18 cellular contexts compared by ENCODE assay signal in genomic region chr13:48596128-48596429, GRCh38. TPM values are rescaled to one million over a fixed set of nuclear protein-coding genes. Genes with fewer than 3 reads are reported as not detected.
DNase-seq lines count a peak whose midpoint lies in the region; ATAC-seq, FAIRE-seq and TF ChIP-seq lines count a peak whose summit lies in the region.
"Had no signal": no experiment of that assay in that cellular context is flagged by ENCODE, and none has a peak within 500 bp of the region (broad histone marks: within the 10 kb centered on the region; RNA-seq: fewer than 3 reads in every experiment).

No MANE protein-coding gene starts in this region.

- no TSS peak for BruUV-seq in Calu3 (replicated peaks; lab: Mats Ljungman, UMichigan)

- no peak overlapping the region for H3K4me3 Mint-ChIP-seq in Calu3 (ENCODE audit: low read depth, unreplicated experiment)
- no peak overlapping the region for H3K4me3 Mint-ChIP-seq in astrocyte (ENCODE audit: unreplicated experiment)
- no peak overlapping the region for H3K4me3 Mint-ChIP-seq in natural killer cell
- H3K4me3 Mint-ChIP-seq: CD8-positive, alpha-beta T cell; H9 had no signal

- no peak for ATAC-seq in natural killer cell

- TF ChIP-seq EP300 in esophagus muscularis mucosa (IDR thresholded peaks at IDR 0.05) = no peak

- no peak overlapping the region for H3K4me3 ChIP-seq in astrocyte (ENCODE audit: insufficient read depth, low read depth, low read length)
- no peak overlapping the region for H3K4me3 ChIP-seq in esophagus muscularis mucosa
- H3K4me3 ChIP-seq: BLaER1 treated with 17β-estradiol and CSF1 and Interleukin-3, amounts not matched to agents 10 nM and 100 nM had no signal

- CTCF ChIA-PET in Calu3 (lab: Charles Lee) = interaction anchor here (1.6 to 2.0 kb wide), 2 partner anchors 51 to 173 kb away, joined by 3 to 7 read pairs; no protein-coding TSS in a partner anchor

- H3K4me1 ChIP-seq in astrocyte (ENCODE audit: insufficient read depth, low read length) = peaks cover 10% of the 10 kb centered on the region
- peaks cover 0 to 3% (median 3%) of the 10 kb centered on the region in 4 donors for H3K4me1 ChIP-seq in esophagus muscularis mucosa

- H3K27ac ChIP-seq in astrocyte (ENCODE audit: low read depth, low read length) (no peak overlapping the region), esophagus muscularis mucosa (replicated peaks in 1 of 4) (no peak overlapping the region)

- H3K4me1 Mint-ChIP-seq in Calu3 (ENCODE audit: low read depth, unreplicated experiment) = peaks cover 62% of the 10 kb centered on the region
- H3K4me1 Mint-ChIP-seq in astrocyte (ENCODE audit: low read depth, unreplicated experiment) = peaks cover 38% of the 10 kb centered on the region
- H3K4me1 Mint-ChIP-seq in natural killer cell = no peaks in the 10 kb centered on the region

- H3K9me3 Mint-ChIP-seq in Calu3 (ENCODE audit: low read depth, unreplicated experiment) (peaks cover 3% of the 10 kb centered on the region), astrocyte (ENCODE audit: unreplicated experiment) (peaks cover 11% of the 10 kb centered on the region), natural killer cell (no peaks in the 10 kb centered on the region)
- H3K9me3 Mint-ChIP-seq: CD8-positive, alpha-beta T cell had no signal

- no peaks in the 10 kb centered on the region for H4K20me1 ChIP-seq in astrocyte (ENCODE audit: insufficient read depth, low read length)
- H4K20me1 ChIP-seq: BLaER1 treated with 17β-estradiol and CSF1 and Interleukin-3, amounts not matched to agents 10 nM and 100 nM had no signal

- no peak for TF ChIP-seq CTCF in Calu3 (IDR thresholded peaks at IDR 0.05; ENCODE audit: unreplicated experiment)
- TF ChIP-seq CTCF in astrocyte (IDR thresholded peaks at IDR 0.05; ENCODE audit: insufficient read depth, low read depth, low read length) = no peak
- no peak for TF ChIP-seq CTCF in esophagus muscularis mucosa (IDR thresholded peaks at IDR 0.05)
- TF ChIP-seq CTCF in natural killer cell (IDR thresholded peaks at IDR 0.05) = no peak

- no peaks in the 10 kb centered on the region for H3K36me3 ChIP-seq in astrocyte (ENCODE audit: insufficient read depth, low read length)
- H3K36me3 ChIP-seq in esophagus muscularis mucosa = no peaks in the 10 kb centered on the region

- no peak overlapping the region for H2AFZ ChIP-seq in astrocyte (ENCODE audit: low read depth, low read length)

- H3K27ac Mint-ChIP-seq in Calu3 (ENCODE audit: unreplicated experiment) = peak overlapping the region; percentile 90
- peak overlapping the region; percentile 71 for H3K27ac Mint-ChIP-seq in astrocyte (ENCODE audit: unreplicated experiment)
- no peak overlapping the region for H3K27ac Mint-ChIP-seq in natural killer cell
- H3K27ac Mint-ChIP-seq: CD8-positive, alpha-beta T cell had no signal

- FAIRE-seq in GM12892 (lab: Jason Lieb, UNC) = peak; percentile 71
- no peak for FAIRE-seq in astrocyte (lab: Jason Lieb, UNC)
- FAIRE-seq: G401.6 had no signal

- intact Hi-C loops in Calu3 (cut with micrococcal nuclease; ENCODE audit: unreplicated experiment) (loop anchor here (5.0 kb wide), 1 partner anchor 51 kb away; no protein-coding TSS in a partner anchor), esophagus muscularis mucosa (cut with DNase I) (loop anchor here (5.0 kb wide), 1 partner anchor 171 kb away; no protein-coding TSS in a partner anchor), natural killer cell (cut with micrococcal nuclease) (no loop called here)

- H3K9ac ChIP-seq in astrocyte (ENCODE audit: low read length) = no peak overlapping the region
- H3K9ac ChIP-seq: BLaER1 treated with 17β-estradiol and CSF1 and Interleukin-3, amounts not matched to agents 10 nM and 100 nM; SK-N-SH had no signal

- WGBS in esophagus muscularis mucosa = 85% methylated on average over 2 of the region's 2 CpGs

- H3K27me3 Mint-ChIP-seq in Calu3 (ENCODE audit: unreplicated experiment) = no peaks in the 10 kb centered on the region
- no peaks in the 10 kb centered on the region for H3K27me3 Mint-ChIP-seq in astrocyte (ENCODE audit: low read depth, unreplicated experiment)
- H3K27me3 Mint-ChIP-seq in natural killer cell (ENCODE audit: low read depth in 2 of 2) = no peaks in the 10 kb centered on the region

- TF ChIP-seq POLR2A in GM12892 (IDR thresholded peaks at IDR 0.05; ENCODE audit: low read depth, low read length) (no peak), esophagus muscularis mucosa (IDR thresholded peaks at IDR 0.05; ENCODE audit: low read depth) (no peak)

- H3K27me3 ChIP-seq in astrocyte (ENCODE audit: insufficient read depth, low read length) = no peaks in the 10 kb centered on the region
- no peaks in the 10 kb centered on the region for H3K27me3 ChIP-seq in esophagus muscularis mucosa
- H3K27me3 ChIP-seq: BLaER1 treated with 17β-estradiol and CSF1 and Interleukin-3, amounts not matched to agents 10 nM and 100 nM had no signal

- no peak overlapping the region for H3K4me2 ChIP-seq in astrocyte (ENCODE audit: low read length)
- H3K4me2 ChIP-seq: SK-N-SH had no signal

- no peaks in the 10 kb centered on the region for H3K9me3 ChIP-seq in astrocyte (ENCODE audit: insufficient read depth, low read depth, low read length)
- no peaks in the 10 kb centered on the region for H3K9me3 ChIP-seq in esophagus muscularis mucosa
- H3K9me3 ChIP-seq: SK-N-SH had no signal

- no peak for DNase-seq in Calu3
- no peak for DNase-seq in GM12892 (ENCODE audit: insufficient read length)
- no peak for DNase-seq in astrocyte (ENCODE audit: low read depth)
- peak; percentile 70 for DNase-seq in esophagus muscularis mucosa (ENCODE audit: extremely low spot score)
- DNase-seq in stimulated activated CD4-positive, alpha-beta T cell treated with anti-CD3 and anti-CD28 coated beads, Interleukin-12 subunit alpha, Interleukin-12 subunit beta, amount 100 ng/mL, for 4 hours = no peak
- DNase-seq in retina = no peak
- no peak for DNase-seq in natural killer cell
- DNase-seq: KG1, NCI-H187 treated with DMSO at 0.1 percent for 48 hours, NCI-H345, NCI-H524 treated with DMSO at 0.1 percent for 48 hours had no signal

- peaks cover 22% of the 10 kb centered on the region for H3K36me3 Mint-ChIP-seq in Calu3 (ENCODE audit: insufficient read depth, unreplicated experiment)
- peaks cover 2% of the 10 kb centered on the region for H3K36me3 Mint-ChIP-seq in astrocyte (ENCODE audit: low read depth, unreplicated experiment)
- H3K36me3 Mint-ChIP-seq in natural killer cell = no peaks in the 10 kb centered on the region
- H3K36me3 Mint-ChIP-seq: CD8-positive, alpha-beta T cell had no signal

- no peaks in the 10 kb centered on the region for H3K79me2 ChIP-seq in astrocyte (ENCODE audit: insufficient read depth, low read length)

RNA-seq across cellular contexts. Expression of gene CYSLTR2, which starts 57.6 kb away (rescaled TPM):
- total RNA-seq in Calu3 (2022) = not detected in 2 replicates
- not detected for polyA plus RNA-seq in GM12892 (2012; ENCODE audit: missing spikeins)
- total RNA-seq in astrocyte = 0.48 and 2.1 TPM in 2 replicates
- total RNA-seq in esophagus muscularis mucosa = 1 to 10 TPM in 3 of 4 donors, under 1 TPM in 1; 0.83 to 4.2 (median 1.2) TPM
- total RNA-seq in natural killer cell = 1 to 10 TPM; 5.3 to 8.6 (median 7.9) TPM
- total RNA-seq: H9, HT-29, RPMI7951 had no signal

Comparison
In these comparisons a context has a peak if more than half of its experiments do, and no peak if none do; other contexts are left out.
1. H3K27ac Mint-ChIP-seq: peak in Calu3 (single experiment) and astrocyte (single experiment); none in natural killer cell (0 of 2).